Comparison of ENCODE assay signal across 10 cellular contexts in genomic region chr3:14440531-14441239, GRCh38. TPM values are rescaled to one million over a fixed set of nuclear protein-coding genes. Genes with fewer than 3 reads are reported as not detected.
DNase-seq lines count a peak whose midpoint lies in the region; TF ChIP-seq lines count a peak whose summit lies in the region.
"Had no signal": no experiment of that assay in that cellular context is flagged by ENCODE, and none has a peak within 500 bp of the region (broad histone marks: within the 10 kb centered on the region; RNA-seq: fewer than 3 reads in every experiment).

No MANE protein-coding gene starts in this region.

- H3K9me3 ChIP-seq in BE2C = no peaks in the 10 kb centered on the region

- peaks cover 27% of the 10 kb centered on the region for H3K4me1 ChIP-seq in BE2C

- in situ Hi-C loops in SK-MEL-5 (cut with HindIII; ENCODE audit: low pct_unique_long_range_greater_than_20kb, low sequenced_read_pairs) = no loop called here

- DNase-seq in BE2C (peak; percentile 48), GM03348 (ENCODE audit: low spot score) (peak; percentile 24), SK-MEL-5 (ENCODE audit: low read depth, low spot score) (peak; percentile 10), islet precursor cell (peak; percentile 79), mucosa of gallbladder (ENCODE audit: low spot score) (no peak), MV-4-11 (lab: John Stamatoyannopoulos, UW) (no peak)
- no peak for DNase-seq in stimulated activated CD4-positive, alpha-beta T cell treated with anti-CD3 and anti-CD28 coated beads, Interleukin-4, amount 100 ng/mL, for 1 hour
- no peak for DNase-seq in activated CD8-positive, alpha-beta memory T cell treated with anti-CD3 and anti-CD28 coated beads, Interleukin-2, amount 50 U/mL, for 4 hours
- DNase-seq: small intestine had no signal

- H3K4me3 ChIP-seq in BE2C (ENCODE audit: low read depth, low read length) = no peak overlapping the region
- H3K4me3 ChIP-seq: coronary artery had no signal

- no peaks in the 10 kb centered on the region for H3K27me3 ChIP-seq in BE2C

- TF ChIP-seq CTCF in BE2C (IDR thresholded peaks at IDR 0.05; ENCODE audit: low read depth, low read length) = no peak

- H3K36me3 ChIP-seq in BE2C = peaks cover 2% of the 10 kb centered on the region

RNA-seq across cellular contexts. Expression of gene SLC6A6, which starts 38.3 kb away (rescaled TPM):
- 12.8 TPM for polyA plus RNA-seq in BE2C (2012; ENCODE audit: insufficient read depth, insufficient read length, low read depth)
- 9.4 and 10.2 TPM in 2 replicates for total RNA-seq in SK-MEL-5 (2014; rRNA removed; shearing (Covaris generic))
- 12.6 and 15.9 TPM in 2 replicates for polyA plus RNA-seq in SK-MEL-5 (2015; cell fraction: cytosol; rRNA removed)
- polyA plus RNA-seq in SK-MEL-5 (2015; cell fraction: nucleus; rRNA removed) = 24.3 and 30.0 TPM in 2 replicates
- total RNA-seq in mucosa of gallbladder = 63.2 TPM

Comparison
In these comparisons a context has a peak if more than half of its experiments do, and no peak if none do; other contexts are left out.
1. DNase-seq: peak in BE2C (single experiment), GM03348 (single experiment), SK-MEL-5 (single experiment) and islet precursor cell (single experiment); none in mucosa of gallbladder (single experiment), stimulated activated CD4-positive, alpha-beta T cell treated with anti-CD3 and anti-CD28 coated beads, Interleukin-4, amount 100 ng/mL, for 1 hour (single experiment), MV-4-11 (single experiment) and activated CD8-positive, alpha-beta memory T cell treated with anti-CD3 and anti-CD28 coated beads, Interleukin-2, amount 50 U/mL, for 4 hours (single experiment).